ENCODE assay signal across 1 cellular context in the genomic region with DNA sequence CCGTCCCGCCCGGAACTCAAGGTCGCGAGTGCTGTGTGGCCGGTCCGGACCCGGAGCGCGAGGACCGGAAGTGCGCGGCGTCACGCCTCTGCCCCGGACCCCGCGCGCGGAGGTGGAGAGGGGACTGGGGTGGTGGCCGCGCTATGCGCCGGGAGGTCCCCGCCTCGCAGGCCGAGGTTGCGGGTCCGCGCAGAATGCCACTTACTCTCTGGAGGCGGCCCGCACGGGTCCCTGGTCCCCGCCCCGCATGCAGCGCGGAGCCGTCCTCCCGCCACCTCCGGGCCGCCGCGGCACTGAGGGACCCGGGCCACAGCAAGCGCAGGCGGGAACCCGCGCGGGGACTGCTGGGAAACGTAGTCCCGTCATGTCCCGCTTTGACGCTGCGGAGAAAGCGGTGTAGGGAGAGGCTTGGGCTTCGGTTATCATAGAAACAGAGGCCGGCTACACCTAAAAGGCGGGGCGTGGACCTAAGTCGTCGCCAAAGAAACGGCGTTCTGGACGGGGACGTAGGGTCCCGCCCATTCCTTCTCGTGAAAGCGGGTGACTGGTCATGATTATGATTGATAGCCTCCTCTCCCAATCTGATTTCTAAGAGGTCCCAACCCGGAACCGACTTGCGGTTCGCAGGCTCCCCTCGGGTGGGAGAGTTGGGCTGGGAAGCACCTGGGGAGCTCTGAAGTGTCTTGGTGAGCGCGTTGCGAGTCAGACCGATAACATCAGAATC.
TF ChIP-seq lines count a peak whose summit lies in the region.

A gene (minus strand): TSS at position 295 of the 724 bp plus-strand sequence. CDS start 11,698 bp downstream, outside the sequence.

TF ChIP-seq in HepG2, 621 proteins besides CTCF, POLR2A, EP300 and RAD21 (continued from another document and continues in another):
- TF ChIP-seq, protein P1, sequence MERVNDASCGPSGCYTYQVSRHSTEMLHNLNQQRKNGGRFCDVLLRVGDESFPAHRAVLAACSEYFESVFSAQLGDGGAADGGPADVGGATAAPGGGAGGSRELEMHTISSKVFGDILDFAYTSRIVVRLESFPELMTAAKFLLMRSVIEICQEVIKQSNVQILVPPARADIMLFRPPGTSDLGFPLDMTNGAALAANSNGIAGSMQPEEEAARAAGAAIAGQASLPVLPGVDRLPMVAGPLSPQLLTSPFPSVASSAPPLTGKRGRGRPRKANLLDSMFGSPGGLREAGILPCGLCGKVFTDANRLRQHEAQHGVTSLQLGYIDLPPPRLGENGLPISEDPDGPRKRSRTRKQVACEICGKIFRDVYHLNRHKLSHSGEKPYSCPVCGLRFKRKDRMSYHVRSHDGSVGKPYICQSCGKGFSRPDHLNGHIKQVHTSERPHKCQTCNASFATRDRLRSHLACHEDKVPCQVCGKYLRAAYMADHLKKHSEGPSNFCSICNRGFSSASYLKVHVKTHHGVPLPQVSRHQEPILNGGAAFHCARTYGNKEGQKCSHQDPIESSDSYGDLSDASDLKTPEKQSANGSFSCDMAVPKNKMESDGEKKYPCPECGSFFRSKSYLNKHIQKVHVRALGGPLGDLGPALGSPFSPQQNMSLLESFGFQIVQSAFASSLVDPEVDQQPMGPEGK (CRISPR knock-in tag; IDR thresholded peaks at IDR 0.05) = peak; percentile 91
- TF ChIP-seq ZNF556 (CRISPR knock-in tag; IDR thresholded peaks at IDR 0.05; ENCODE audit: borderline replicate concordance) (peak; percentile 97; the same call in 1 of the 2 replicates), RBM22 (optimal IDR thresholded peaks at IDR 0.05; ENCODE audit: low read length) (peak; percentile 91), ZNF782 (CRISPR knock-in tag; IDR thresholded peaks at IDR 0.05; ENCODE audit: borderline replicate concordance) (peak; percentile 62; the same call in 1 of the 2 replicates), SOX5 (CRISPR knock-in tag; IDR thresholded peaks at IDR 0.05; ENCODE audit: borderline replicate concordance) (peak; percentile 34), ISX (CRISPR knock-in tag; conservative IDR thresholded peaks at IDR 0.05) (no peak), MXI1 (IDR thresholded peaks at IDR 0.05; ENCODE audit: borderline replicate concordance, low read depth, low read length) (peak; percentile 80; the same call in 2 of the 3 replicates), ZBTB20 (CRISPR knock-in tag; IDR thresholded peaks at IDR 0.05; ENCODE audit: borderline replicate concordance, low read depth) (peak; percentile 82; the same call in 1 of the 2 replicates), NFYB (CRISPR knock-in tag; IDR thresholded peaks at IDR 0.05) (peak; percentile 93), ZNF761 (CRISPR knock-in tag; conservative IDR thresholded peaks at IDR 0.05) (peak; percentile 81; the same call in 1 of the 2 replicates), NR1H2 (CRISPR knock-in tag; IDR thresholded peaks at IDR 0.05; ENCODE audit: borderline replicate concordance, low read depth) (peak; percentile 59; the same call in 1 of the 2 replicates), ZNF660 (CRISPR knock-in tag; IDR thresholded peaks at IDR 0.05; ENCODE audit: borderline replicate concordance, low read depth) (no peak), SMARCE1 (IDR thresholded peaks at IDR 0.05; ENCODE audit: borderline replicate concordance) (no peak), ZNF746 (CRISPR knock-in tag; IDR thresholded peaks at IDR 0.05) (peak; percentile 27; the same call in 1 of the 2 replicates), ZKSCAN8 (CRISPR knock-in tag; IDR thresholded peaks at IDR 0.05; ENCODE audit: borderline replicate concordance) (0 out of 2 replicates have a peak, but pooled peaks have one; percentile 48), ARNTL (CRISPR knock-in tag; IDR thresholded peaks at IDR 0.05) (peak; percentile 64; the same call in 1 of the 2 replicates), NONO (IDR thresholded peaks at IDR 0.05) (no peak), NONO (CRISPR knock-in tag; conservative IDR thresholded peaks at IDR 0.05) (peak; percentile 98), ZNF670 (CRISPR knock-in tag; IDR thresholded peaks at IDR 0.05; ENCODE audit: borderline replicate concordance) (peak; percentile 99; the same call in 1 of the 2 replicates), TP53 (CRISPR knock-in tag; conservative IDR thresholded peaks at IDR 0.05) (peak; percentile 83), ZNF101 (CRISPR knock-in tag; IDR thresholded peaks at IDR 0.05; ENCODE audit: borderline replicate concordance, low read depth) (no peak), SP1 (IDR thresholded peaks at IDR 0.05) (no peak), SP1 (CRISPR knock-in tag; IDR thresholded peaks at IDR 0.05) (peak; percentile 76), ZNF589 (CRISPR knock-in tag; conservative IDR thresholded peaks at IDR 0.05) (peak; percentile 82; the same call in 1 of the 2 replicates), ZNF17 (CRISPR knock-in tag; IDR thresholded peaks at IDR 0.05) (no peak), TBL1XR1 (IDR thresholded peaks at IDR 0.05; ENCODE audit: borderline replicate concordance, low read length, partially characterized antibody) (peak; percentile 34), TRIM24 (CRISPR knock-in tag; IDR thresholded peaks at IDR 0.05) (no peak), HNRNPL (IDR thresholded peaks at IDR 0.05; ENCODE audit: low read depth, low read length) (no peak; the same call in 1 of the 2 replicates), NFIB (CRISPR knock-in tag; IDR thresholded peaks at IDR 0.05; ENCODE audit: borderline replicate concordance) (no peak), ZNF441 (CRISPR knock-in tag; IDR thresholded peaks at IDR 0.05; ENCODE audit: borderline replicate concordance) (no peak)
- TF ChIP-seq, protein P2, sequence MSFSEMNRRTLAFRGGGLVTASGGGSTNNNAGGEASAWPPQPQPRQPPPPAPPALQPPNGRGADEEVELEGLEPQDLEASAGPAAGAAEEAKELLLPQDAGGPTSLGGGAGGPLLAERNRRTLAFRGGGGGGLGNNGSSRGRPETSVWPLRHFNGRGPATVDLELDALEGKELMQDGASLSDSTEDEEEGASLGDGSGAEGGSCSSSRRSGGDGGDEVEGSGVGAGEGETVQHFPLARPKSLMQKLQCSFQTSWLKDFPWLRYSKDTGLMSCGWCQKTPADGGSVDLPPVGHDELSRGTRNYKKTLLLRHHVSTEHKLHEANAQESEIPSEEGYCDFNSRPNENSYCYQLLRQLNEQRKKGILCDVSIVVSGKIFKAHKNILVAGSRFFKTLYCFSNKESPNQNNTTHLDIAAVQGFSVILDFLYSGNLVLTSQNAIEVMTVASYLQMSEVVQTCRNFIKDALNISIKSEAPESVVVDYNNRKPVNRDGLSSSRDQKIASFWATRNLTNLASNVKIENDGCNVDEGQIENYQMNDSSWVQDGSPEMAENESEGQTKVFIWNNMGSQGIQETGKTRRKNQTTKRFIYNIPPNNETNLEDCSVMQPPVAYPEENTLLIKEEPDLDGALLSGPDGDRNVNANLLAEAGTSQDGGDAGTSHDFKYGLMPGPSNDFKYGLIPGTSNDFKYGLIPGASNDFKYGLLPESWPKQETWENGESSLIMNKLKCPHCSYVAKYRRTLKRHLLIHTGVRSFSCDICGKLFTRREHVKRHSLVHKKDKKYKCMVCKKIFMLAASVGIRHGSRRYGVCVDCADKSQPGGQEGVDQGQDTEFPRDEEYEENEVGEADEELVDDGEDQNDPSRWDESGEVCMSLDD (CRISPR knock-in tag; IDR thresholded peaks at IDR 0.05; ENCODE audit: borderline replicate concordance) = 0 out of 2 replicates have a peak, but pooled peaks have one; percentile 20
- TF ChIP-seq, protein P3, sequence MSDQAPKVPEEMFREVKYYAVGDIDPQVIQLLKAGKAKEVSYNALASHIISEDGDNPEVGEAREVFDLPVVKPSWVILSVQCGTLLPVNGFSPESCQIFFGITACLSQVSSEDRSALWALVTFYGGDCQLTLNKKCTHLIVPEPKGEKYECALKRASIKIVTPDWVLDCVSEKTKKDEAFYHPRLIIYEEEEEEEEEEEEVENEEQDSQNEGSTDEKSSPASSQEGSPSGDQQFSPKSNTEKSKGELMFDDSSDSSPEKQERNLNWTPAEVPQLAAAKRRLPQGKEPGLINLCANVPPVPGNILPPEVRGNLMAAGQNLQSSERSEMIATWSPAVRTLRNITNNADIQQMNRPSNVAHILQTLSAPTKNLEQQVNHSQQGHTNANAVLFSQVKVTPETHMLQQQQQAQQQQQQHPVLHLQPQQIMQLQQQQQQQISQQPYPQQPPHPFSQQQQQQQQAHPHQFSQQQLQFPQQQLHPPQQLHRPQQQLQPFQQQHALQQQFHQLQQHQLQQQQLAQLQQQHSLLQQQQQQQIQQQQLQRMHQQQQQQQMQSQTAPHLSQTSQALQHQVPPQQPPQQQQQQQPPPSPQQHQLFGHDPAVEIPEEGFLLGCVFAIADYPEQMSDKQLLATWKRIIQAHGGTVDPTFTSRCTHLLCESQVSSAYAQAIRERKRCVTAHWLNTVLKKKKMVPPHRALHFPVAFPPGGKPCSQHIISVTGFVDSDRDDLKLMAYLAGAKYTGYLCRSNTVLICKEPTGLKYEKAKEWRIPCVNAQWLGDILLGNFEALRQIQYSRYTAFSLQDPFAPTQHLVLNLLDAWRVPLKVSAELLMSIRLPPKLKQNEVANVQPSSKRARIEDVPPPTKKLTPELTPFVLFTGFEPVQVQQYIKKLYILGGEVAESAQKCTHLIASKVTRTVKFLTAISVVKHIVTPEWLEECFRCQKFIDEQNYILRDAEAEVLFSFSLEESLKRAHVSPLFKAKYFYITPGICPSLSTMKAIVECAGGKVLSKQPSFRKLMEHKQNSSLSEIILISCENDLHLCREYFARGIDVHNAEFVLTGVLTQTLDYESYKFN (CRISPR knock-in tag; conservative IDR thresholded peaks at IDR 0.05) = peak; percentile 72
- TF ChIP-seq, protein P4, sequence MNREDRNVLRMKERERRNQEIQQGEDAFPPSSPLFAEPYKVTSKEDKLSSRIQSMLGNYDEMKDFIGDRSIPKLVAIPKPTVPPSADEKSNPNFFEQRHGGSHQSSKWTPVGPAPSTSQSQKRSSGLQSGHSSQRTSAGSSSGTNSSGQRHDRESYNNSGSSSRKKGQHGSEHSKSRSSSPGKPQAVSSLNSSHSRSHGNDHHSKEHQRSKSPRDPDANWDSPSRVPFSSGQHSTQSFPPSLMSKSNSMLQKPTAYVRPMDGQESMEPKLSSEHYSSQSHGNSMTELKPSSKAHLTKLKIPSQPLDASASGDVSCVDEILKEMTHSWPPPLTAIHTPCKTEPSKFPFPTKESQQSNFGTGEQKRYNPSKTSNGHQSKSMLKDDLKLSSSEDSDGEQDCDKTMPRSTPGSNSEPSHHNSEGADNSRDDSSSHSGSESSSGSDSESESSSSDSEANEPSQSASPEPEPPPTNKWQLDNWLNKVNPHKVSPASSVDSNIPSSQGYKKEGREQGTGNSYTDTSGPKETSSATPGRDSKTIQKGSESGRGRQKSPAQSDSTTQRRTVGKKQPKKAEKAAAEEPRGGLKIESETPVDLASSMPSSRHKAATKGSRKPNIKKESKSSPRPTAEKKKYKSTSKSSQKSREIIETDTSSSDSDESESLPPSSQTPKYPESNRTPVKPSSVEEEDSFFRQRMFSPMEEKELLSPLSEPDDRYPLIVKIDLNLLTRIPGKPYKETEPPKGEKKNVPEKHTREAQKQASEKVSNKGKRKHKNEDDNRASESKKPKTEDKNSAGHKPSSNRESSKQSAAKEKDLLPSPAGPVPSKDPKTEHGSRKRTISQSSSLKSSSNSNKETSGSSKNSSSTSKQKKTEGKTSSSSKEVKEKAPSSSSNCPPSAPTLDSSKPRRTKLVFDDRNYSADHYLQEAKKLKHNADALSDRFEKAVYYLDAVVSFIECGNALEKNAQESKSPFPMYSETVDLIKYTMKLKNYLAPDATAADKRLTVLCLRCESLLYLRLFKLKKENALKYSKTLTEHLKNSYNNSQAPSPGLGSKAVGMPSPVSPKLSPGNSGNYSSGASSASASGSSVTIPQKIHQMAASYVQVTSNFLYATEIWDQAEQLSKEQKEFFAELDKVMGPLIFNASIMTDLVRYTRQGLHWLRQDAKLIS (CRISPR knock-in tag; IDR thresholded peaks at IDR 0.05) = 0 out of 2 replicates have a peak, but pooled peaks have one; percentile 54
- TF ChIP-seq, protein P5, sequence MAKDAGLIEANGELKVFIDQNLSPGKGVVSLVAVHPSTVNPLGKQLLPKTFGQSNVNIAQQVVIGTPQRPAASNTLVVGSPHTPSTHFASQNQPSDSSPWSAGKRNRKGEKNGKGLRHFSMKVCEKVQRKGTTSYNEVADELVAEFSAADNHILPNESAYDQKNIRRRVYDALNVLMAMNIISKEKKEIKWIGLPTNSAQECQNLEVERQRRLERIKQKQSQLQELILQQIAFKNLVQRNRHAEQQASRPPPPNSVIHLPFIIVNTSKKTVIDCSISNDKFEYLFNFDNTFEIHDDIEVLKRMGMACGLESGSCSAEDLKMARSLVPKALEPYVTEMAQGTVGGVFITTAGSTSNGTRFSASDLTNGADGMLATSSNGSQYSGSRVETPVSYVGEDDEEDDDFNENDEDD (CRISPR knock-in tag; IDR thresholded peaks at IDR 0.05; ENCODE audit: borderline replicate concordance) = peak; percentile 88
- TF ChIP-seq, protein P6, sequence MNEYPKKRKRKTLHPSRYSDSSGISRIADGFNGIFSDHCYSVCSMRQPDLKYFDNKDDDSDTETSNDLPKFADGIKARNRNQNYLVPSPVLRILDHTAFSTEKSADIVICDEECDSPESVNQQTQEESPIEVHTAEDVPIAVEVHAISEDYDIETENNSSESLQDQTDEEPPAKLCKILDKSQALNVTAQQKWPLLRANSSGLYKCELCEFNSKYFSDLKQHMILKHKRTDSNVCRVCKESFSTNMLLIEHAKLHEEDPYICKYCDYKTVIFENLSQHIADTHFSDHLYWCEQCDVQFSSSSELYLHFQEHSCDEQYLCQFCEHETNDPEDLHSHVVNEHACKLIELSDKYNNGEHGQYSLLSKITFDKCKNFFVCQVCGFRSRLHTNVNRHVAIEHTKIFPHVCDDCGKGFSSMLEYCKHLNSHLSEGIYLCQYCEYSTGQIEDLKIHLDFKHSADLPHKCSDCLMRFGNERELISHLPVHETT (CRISPR knock-in tag; conservative IDR thresholded peaks at IDR 0.05) = peak; percentile 92
- TF ChIP-seq, protein P7, sequence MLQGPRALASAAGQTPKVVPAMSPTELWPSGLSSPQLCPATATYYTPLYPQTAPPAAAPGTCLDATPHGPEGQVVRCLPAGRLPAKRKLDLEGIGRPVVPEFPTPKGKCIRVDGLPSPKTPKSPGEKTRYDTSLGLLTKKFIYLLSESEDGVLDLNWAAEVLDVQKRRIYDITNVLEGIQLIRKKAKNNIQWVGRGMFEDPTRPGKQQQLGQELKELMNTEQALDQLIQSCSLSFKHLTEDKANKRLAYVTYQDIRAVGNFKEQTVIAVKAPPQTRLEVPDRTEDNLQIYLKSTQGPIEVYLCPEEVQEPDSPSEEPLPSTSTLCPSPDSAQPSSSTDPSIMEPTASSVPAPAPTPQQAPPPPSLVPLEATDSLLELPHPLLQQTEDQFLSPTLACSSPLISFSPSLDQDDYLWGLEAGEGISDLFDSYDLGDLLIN (CRISPR knock-in tag; IDR thresholded peaks at IDR 0.05; ENCODE audit: borderline replicate concordance) = peak; percentile 85; the same call in 1 of the 2 replicates
- TF ChIP-seq, protein P8, sequence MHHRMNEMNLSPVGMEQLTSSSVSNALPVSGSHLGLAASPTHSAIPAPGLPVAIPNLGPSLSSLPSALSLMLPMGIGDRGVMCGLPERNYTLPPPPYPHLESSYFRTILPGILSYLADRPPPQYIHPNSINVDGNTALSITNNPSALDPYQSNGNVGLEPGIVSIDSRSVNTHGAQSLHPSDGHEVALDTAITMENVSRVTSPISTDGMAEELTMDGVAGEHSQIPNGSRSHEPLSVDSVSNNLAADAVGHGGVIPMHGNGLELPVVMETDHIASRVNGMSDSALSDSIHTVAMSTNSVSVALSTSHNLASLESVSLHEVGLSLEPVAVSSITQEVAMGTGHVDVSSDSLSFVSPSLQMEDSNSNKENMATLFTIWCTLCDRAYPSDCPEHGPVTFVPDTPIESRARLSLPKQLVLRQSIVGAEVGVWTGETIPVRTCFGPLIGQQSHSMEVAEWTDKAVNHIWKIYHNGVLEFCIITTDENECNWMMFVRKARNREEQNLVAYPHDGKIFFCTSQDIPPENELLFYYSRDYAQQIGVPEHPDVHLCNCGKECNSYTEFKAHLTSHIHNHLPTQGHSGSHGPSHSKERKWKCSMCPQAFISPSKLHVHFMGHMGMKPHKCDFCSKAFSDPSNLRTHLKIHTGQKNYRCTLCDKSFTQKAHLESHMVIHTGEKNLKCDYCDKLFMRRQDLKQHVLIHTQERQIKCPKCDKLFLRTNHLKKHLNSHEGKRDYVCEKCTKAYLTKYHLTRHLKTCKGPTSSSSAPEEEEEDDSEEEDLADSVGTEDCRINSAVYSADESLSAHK (CRISPR knock-in tag; IDR thresholded peaks at IDR 0.05; ENCODE audit: borderline replicate concordance) = no peak
